In genomic region chr11:50037282-50037681, GRCh38 we compare ENCODE assay signal across 33 cellular contexts. TPM values are rescaled to one million over a fixed set of nuclear protein-coding genes. Genes with fewer than 3 reads are reported as not detected.
"Had no signal": no experiment of that assay in that cellular context is flagged by ENCODE, and none has a peak within 500 bp of the region (broad histone marks: within the 10 kb centered on the region; RNA-seq: fewer than 3 reads in every experiment).

No MANE protein-coding gene starts in this region.

- DNase-seq: activated CD4-positive, alpha-beta memory T cell treated with anti-CD3 and anti-CD28 coated beads for 36 hours; activated CD4-positive, alpha-beta T cell treated with anti-CD3 and anti-CD28 coated beads, Interleukin-2, amount 10 ng/mL, durations not matched to agents 24 days and 14 days; activated CD4-positive, CD25-positive, alpha-beta regulatory T cell treated with anti-CD3 and anti-CD28 coated beads, Interleukin-2, amount 50 U/mL, for 72 hours; activated CD8-positive, alpha-beta memory T cell treated with anti-CD3 and anti-CD28 coated beads, Interleukin-2, amount 50 U/mL, for 4 hours; activated gamma-delta T cell; activated naive CD4-positive, alpha-beta T cell treated with anti-CD3 and anti-CD28 coated beads, Interleukin-2, amount 10 ng/mL, durations not matched to agents 7 days and 5 days; activated naive CD8-positive, alpha-beta T cell treated with anti-CD3 and anti-CD28 coated beads, Interleukin-2, amount 10 ng/mL, durations not matched to agents 7 days and 5 days; activated T-cell treated with anti-CD3 and anti-CD28 coated beads, Interleukin-2, amount 50 U/mL, for 1 hour; cortex of kidney; effector memory CD8-positive, alpha-beta T cell; left colon; midbrain; naive thymus-derived CD4-positive, alpha-beta T cell; stimulated activated CD4-positive, alpha-beta T cell treated with anti-CD3 and anti-CD28 coated beads, Interleukin-1b, Interleukin-23, amount 100 ng/mL, for 48 hours; stimulated activated CD4-positive, alpha-beta T cell treated with anti-CD3 and anti-CD28 coated beads, Interleukin-4, amount 100 ng/mL, for 4 hours; stimulated activated CD8-positive, alpha-beta memory T cell treated with anti-CD3 and anti-CD28 coated beads, Interleukin-4, amount 100 ng/mL, for 48 hours; stimulated activated naive CD8-positive, alpha-beta T cell treated with anti-CD3 and anti-CD28 coated beads, Interleukin-15, amount 100 ng/mL, for 72 hours; substantia nigra; uterus had no signal

- H3K4me2 ChIP-seq: hepatocyte, smooth muscle cell had no signal

- H3K27me3 ChIP-seq: ascending aorta, gastroesophageal sphincter, hepatocyte, right atrium auricular region, uterus had no signal

- H3K27ac ChIP-seq: ascending aorta, gastroesophageal sphincter, hepatocyte, parathyroid adenoma, right atrium auricular region, uterus had no signal

- H3K36me3 ChIP-seq: ascending aorta, gastroesophageal sphincter, right atrium auricular region, uterus had no signal

- H2AFZ ChIP-seq: hepatocyte, parathyroid adenoma had no signal

- ATAC-seq: effector memory CD8-positive, alpha-beta T cell; gastroesophageal sphincter; left colon; naive thymus-derived CD4-positive, alpha-beta T cell; stimulated activated memory B cell treated with anti-CD40 and anti-IgM and Interleukin-4, amounts not matched to agents 10 μg/mL and 1 μg/mL and 100 μg/mL, for 72 hours; stimulated activated naive CD8-positive, alpha-beta T cell treated with anti-CD3 and anti-CD28 coated beads, Interleukin-15, amount 100 ng/mL, for 72 hours had no signal

- H3K9me3 ChIP-seq: ascending aorta, right atrium auricular region, uterus had no signal

- H3K79me2 ChIP-seq: hepatocyte, parathyroid adenoma had no signal

- H3K4me1 ChIP-seq: ascending aorta, gastroesophageal sphincter, parathyroid adenoma, right atrium auricular region, uterus had no signal

- H3K9ac ChIP-seq: parathyroid adenoma had no signal

- H3K4me3 ChIP-seq: ascending aorta, gastroesophageal sphincter, hepatocyte, right atrium auricular region, smooth muscle cell, uterus had no signal

RNA-seq across cellular contexts. Expression of gene OR4C45, which starts 4.6 kb away (rescaled TPM):
- total RNA-seq: activated CD4-positive, alpha-beta memory T cell treated with anti-CD3 and anti-CD28 coated beads for 36 hours; activated CD4-positive, alpha-beta T cell treated with anti-CD3 and anti-CD28 coated beads, Interleukin-2, amount 10 ng/mL, durations not matched to agents 24 days and 14 days; activated CD8-positive, alpha-beta memory T cell treated with anti-CD3 and anti-CD28 coated beads for 36 hours; activated naive CD8-positive, alpha-beta T cell treated with anti-CD3 and anti-CD28 coated beads, Interleukin-2, amount 10 ng/mL, durations not matched to agents 7 days and 5 days; ascending aorta; cardiac septum; cerebellum; fibroblast of lung; fibroblast of villous mesenchyme; gastroesophageal sphincter; hepatocyte; left colon; lower leg skin; naive thymus-derived CD4-positive, alpha-beta T cell; pulmonary artery endothelial cell; right atrium auricular region; smooth muscle cell; uterus had no signal

RNA-seq across cellular contexts. Expression of gene OR4C12, which starts 54.9 kb away (rescaled TPM):
- total RNA-seq: activated CD4-positive, alpha-beta memory T cell treated with anti-CD3 and anti-CD28 coated beads for 36 hours; activated CD4-positive, alpha-beta T cell treated with anti-CD3 and anti-CD28 coated beads, Interleukin-2, amount 10 ng/mL, durations not matched to agents 24 days and 14 days; activated CD8-positive, alpha-beta memory T cell treated with anti-CD3 and anti-CD28 coated beads for 36 hours; activated naive CD8-positive, alpha-beta T cell treated with anti-CD3 and anti-CD28 coated beads, Interleukin-2, amount 10 ng/mL, durations not matched to agents 7 days and 5 days; ascending aorta; cardiac septum; cerebellum; fibroblast of lung; fibroblast of villous mesenchyme; gastroesophageal sphincter; hepatocyte; left colon; lower leg skin; naive thymus-derived CD4-positive, alpha-beta T cell; pulmonary artery endothelial cell; right atrium auricular region; smooth muscle cell; uterus had no signal
